In the genomic region with DNA sequence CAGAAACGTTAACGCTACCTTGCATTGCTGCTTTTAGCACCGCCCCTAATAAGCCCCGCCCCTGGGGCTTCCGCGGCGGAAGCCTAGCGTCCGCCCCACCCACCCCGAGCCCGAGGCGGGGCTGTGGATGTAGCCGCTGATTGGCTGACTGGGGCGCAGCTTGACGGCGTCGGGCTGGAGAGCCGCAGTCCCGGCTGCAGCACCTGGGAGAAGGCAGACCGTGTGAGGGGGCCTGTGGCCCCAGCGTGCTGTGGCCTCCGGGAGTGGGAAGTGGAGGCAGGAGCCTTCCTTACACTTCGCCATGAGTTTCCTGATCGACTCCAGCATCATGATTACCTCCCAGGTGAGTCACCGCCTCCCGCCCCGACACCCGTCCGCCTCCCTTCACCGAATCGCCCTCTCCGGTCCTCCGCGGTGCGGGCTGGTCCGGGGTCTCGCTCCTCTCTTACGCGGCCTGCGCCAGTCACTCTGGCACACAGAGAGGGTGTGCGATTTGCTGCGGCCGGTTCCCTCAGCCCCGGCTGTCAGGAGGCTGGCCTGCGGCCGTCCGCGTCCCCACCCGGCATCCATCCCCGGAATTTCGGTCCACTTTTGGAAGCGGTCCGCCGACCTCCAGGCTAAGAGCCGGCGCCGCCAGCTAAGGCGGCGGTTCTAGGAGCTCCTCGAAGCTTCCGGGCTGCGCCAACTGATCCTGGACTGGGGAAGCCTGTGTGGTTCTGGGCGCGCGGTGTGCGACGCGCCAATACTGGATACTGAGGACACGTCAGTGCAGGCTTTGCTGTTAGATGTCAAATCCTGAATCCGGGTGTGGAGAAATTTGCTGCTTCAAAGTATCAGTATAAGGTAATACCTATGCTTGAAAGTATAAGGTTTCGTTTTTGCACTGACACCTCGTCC, we compare ENCODE assay signal across 8 cellular contexts. TPM values are rescaled to one million over a fixed set of nuclear protein-coding genes. Genes with fewer than 3 reads are reported as not detected.
A peak's percentile ranks its signal among the peaks of the same experiment; 100 is the strongest.
DNase-seq lines count a peak whose midpoint lies in the region; ATAC-seq, FAIRE-seq and TF ChIP-seq lines count a peak whose summit lies in the region.
"Not testable (repeated sequence)": the region's sequence is repeated elsewhere in the genome, so short reads cannot be mapped to it uniquely, and the experiment has no call there.

Gene GPR89B, plus strand, starts transcription at position 185 of the 897 bp plus-strand sequence. Its CDS starts 117 bp downstream, at position 302.

- H3K27ac ChIP-seq in cardiac muscle cell (peak within 1 kb of the TSS; percentile 68), pancreas (peak within 1 kb of the TSS; percentile 83 to 88 (median 86)), thyroid gland (peak within 1 kb of the TSS; percentile 41 to 96 (median 70))

- H3K9me3 ChIP-seq in cardiac muscle cell (ENCODE audit: low read depth); pancreas; thyroid gland: not testable (repeated sequence)

- H3K27me3 ChIP-seq in cardiac muscle cell, pancreas, thyroid gland: not testable (repeated sequence)

- ATAC-seq in HG02759 (IDR thresholded peaks at IDR 0.05; ENCODE audit: unreplicated experiment) (peak; percentile 98), pancreas (peak; percentile 98 to 100 (median 98))
- peak; percentile 98 for ATAC-seq in activated naive CD8-positive, alpha-beta T cell treated with anti-CD3 and anti-CD28 coated beads, Interleukin-2, amount 10 ng/mL, durations not matched to agents 7 days and 5 days (ENCODE audit: low read depth)

- FAIRE-seq in pancreas (lab: Jason Lieb, UNC): not testable (repeated sequence)

- 0 to 1% methylated on average over 48 to 57 of the region's 72 CpGs for WGBS in pancreas, 2 donors
- WGBS in thyroid gland, 2 donors: 0 to 2% methylated on average over 5 to 18 of the region's 72 CpGs

- DNase-seq in GM12864 (ENCODE audit: low read depth) (peak; percentile 72), NCI-H128 (lab: John Stamatoyannopoulos, UW; ENCODE audit: unreplicated experiment) (peak; percentile 85), SW 1271 (lab: John Stamatoyannopoulos, UW) (peak; percentile 38 to 62), cardiac muscle cell (ENCODE audit: low read depth in 1 of 2, low spot score in 1 of 2) (peak; percentile 90 to 93), pancreas (peak; percentile 90 to 96 (median 94)), thyroid gland (peak; percentile 91 to 95)
- DNase-seq in activated naive CD8-positive, alpha-beta T cell treated with anti-CD3 and anti-CD28 coated beads, Interleukin-2, amount 10 ng/mL, durations not matched to agents 7 days and 5 days: peak; percentile 91

- intact Hi-C loops in pancreas (cut with DNase I); thyroid gland (cut with DNase I): not testable (repeated sequence)

- H3K4me3 ChIP-seq in GM12864 (ENCODE audit: low read depth, low read length) (peak within 1 kb of the TSS; percentile 60), cardiac muscle cell (peak within 1 kb of the TSS; percentile 85), pancreas (peak within 1 kb of the TSS; percentile 67 to 84 (median 70)), thyroid gland (replicated peaks in 1 of 3) (peak within 1 kb of the TSS; percentile 72 to 86 (median 82))

- not testable (repeated sequence) for H3K36me3 ChIP-seq in cardiac muscle cell, pancreas, thyroid gland

- not testable (repeated sequence) for H3K27me3 Mint-ChIP-seq in activated naive CD8-positive, alpha-beta T cell treated with anti-CD3 and anti-CD28 coated beads, Interleukin-2, amount 10 ng/mL, durations not matched to agents 7 days and 5 days

- H3K27ac Mint-ChIP-seq in activated naive CD8-positive, alpha-beta T cell treated with anti-CD3 and anti-CD28 coated beads, Interleukin-2, amount 10 ng/mL, durations not matched to agents 7 days and 5 days: peak within 1 kb of the TSS; percentile 82

- peak within 1 kb of the TSS; percentile 83 for H3K4me3 Mint-ChIP-seq in activated naive CD8-positive, alpha-beta T cell treated with anti-CD3 and anti-CD28 coated beads, Interleukin-2, amount 10 ng/mL, durations not matched to agents 7 days and 5 days

- POLR2A ChIA-PET in activated naive CD8-positive, alpha-beta T cell treated with anti-CD3 and anti-CD28 coated beads, Interleukin-2, amount 10 ng/mL, durations not matched to agents 7 days and 5 days (lab: Charles Lee): not testable (repeated sequence)

- not testable (repeated sequence) for H3K4me1 ChIP-seq in cardiac muscle cell (ENCODE audit: low read depth); thyroid gland
- H3K4me1 ChIP-seq in pancreas: peaks cover 0 to 11% (median 10%) of the 10 kb centered on the region in 3 donors

- H3K4me1 Mint-ChIP-seq in activated naive CD8-positive, alpha-beta T cell treated with anti-CD3 and anti-CD28 coated beads, Interleukin-2, amount 10 ng/mL, durations not matched to agents 7 days and 5 days: peaks cover 22% of the 10 kb centered on the region

- TF ChIP-seq POLR2A in thyroid gland (IDR thresholded peaks at IDR 0.05): peak; percentile 32 to 97

- H3K9me3 Mint-ChIP-seq in activated naive CD8-positive, alpha-beta T cell treated with anti-CD3 and anti-CD28 coated beads, Interleukin-2, amount 10 ng/mL, durations not matched to agents 7 days and 5 days: not testable (repeated sequence)

- H3K36me3 Mint-ChIP-seq in activated naive CD8-positive, alpha-beta T cell treated with anti-CD3 and anti-CD28 coated beads, Interleukin-2, amount 10 ng/mL, durations not matched to agents 7 days and 5 days: peaks cover 11% of the 10 kb centered on the region

- TF ChIP-seq CTCF in GM12864 (IDR thresholded peaks at IDR 0.05; ENCODE audit: low read depth, low read length, missing control alignments); cardiac muscle cell (IDR thresholded peaks at IDR 0.05; ENCODE audit: low read depth, low read length); pancreas (IDR thresholded peaks at IDR 0.05); thyroid gland (IDR thresholded peaks at IDR 0.05): not testable (repeated sequence)

RNA-seq across cellular contexts. Expression of gene GPR89B, which starts in this region (rescaled TPM):
- 10 to 100 TPM; 27.1 to 32.1 TPM for total RNA-seq in activated naive CD8-positive, alpha-beta T cell treated with anti-CD3 and anti-CD28 coated beads, Interleukin-2, amount 10 ng/mL, durations not matched to agents 7 days and 5 days
- total RNA-seq in cardiac muscle cell (8.6 and 9.4 TPM in 2 replicates), pancreas (10 to 100 TPM in 1 of 6 donors, 1 to 10 TPM in 5; 6.0 to 10.3 (median 7.5) TPM), thyroid gland (10 to 100 TPM; 14.8 to 21.9 (median 16.0) TPM)
- polyA plus RNA-seq in cardiac muscle cell (18.9 and 22.1 TPM in 2 replicates), pancreas (10 to 100 TPM; 11.0 to 18.1 TPM)

Comparison
In these comparisons a context has a peak if more than half of its experiments do, and no peak if none do; other contexts are left out.
1. Peak in every context shown above with its lines: DNase-seq, ATAC-seq, H3K4me3 ChIP-seq and H3K27ac ChIP-seq.